In genomic region chr1:26726784-26727183, GRCh38 we compare ENCODE assay signal across 1 cellular context.
TF ChIP-seq lines count a peak whose summit lies in the region.

No MANE protein-coding gene starts in this region.

TF ChIP-seq in HepG2, 621 proteins besides CTCF, POLR2A, EP300 and RAD21:
- TF ChIP-seq KLF12 (CRISPR knock-in tag; IDR thresholded peaks at IDR 0.05; ENCODE audit: borderline replicate concordance) (no peak), ESRRA (CRISPR knock-in tag; IDR thresholded peaks at IDR 0.05; ENCODE audit: low read depth) (no peak), MIER3 (CRISPR knock-in tag; IDR thresholded peaks at IDR 0.05; ENCODE audit: borderline replicate concordance) (no peak), TARDBP (CRISPR knock-in tag; IDR thresholded peaks at IDR 0.05) (no peak), ZNF33B (CRISPR knock-in tag; IDR thresholded peaks at IDR 0.05) (no peak), ZNF773 (CRISPR knock-in tag; IDR thresholded peaks at IDR 0.05; ENCODE audit: borderline replicate concordance) (no peak), KLF9 (CRISPR knock-in tag; IDR thresholded peaks at IDR 0.05; ENCODE audit: low read depth) (no peak), ZNF724P (CRISPR knock-in tag; IDR thresholded peaks at IDR 0.05; ENCODE audit: borderline replicate concordance) (no peak), HMG20B (CRISPR knock-in tag; conservative IDR thresholded peaks at IDR 0.05) (no peak), ZNF556 (CRISPR knock-in tag; IDR thresholded peaks at IDR 0.05; ENCODE audit: borderline replicate concordance) (no peak), CBX1 (IDR thresholded peaks at IDR 0.05; ENCODE audit: low read depth) (no peak), ZNF644 (CRISPR knock-in tag; IDR thresholded peaks at IDR 0.05; ENCODE audit: low read depth) (no peak)
- TF ChIP-seq, protein P1, sequence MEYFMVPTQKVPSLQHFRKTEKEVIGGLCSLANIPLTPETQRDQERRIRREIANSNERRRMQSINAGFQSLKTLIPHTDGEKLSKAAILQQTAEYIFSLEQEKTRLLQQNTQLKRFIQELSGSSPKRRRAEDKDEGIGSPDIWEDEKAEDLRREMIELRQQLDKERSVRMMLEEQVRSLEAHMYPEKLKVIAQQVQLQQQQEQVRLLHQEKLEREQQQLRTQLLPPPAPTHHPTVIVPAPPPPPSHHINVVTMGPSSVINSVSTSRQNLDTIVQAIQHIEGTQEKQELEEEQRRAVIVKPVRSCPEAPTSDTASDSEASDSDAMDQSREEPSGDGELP (IDR thresholded peaks at IDR 0.05; ENCODE audit: borderline replicate concordance, low read depth): no peak
